In genomic region chr11:79381036-79381435, GRCh38 we compare ENCODE assay signal across 19 cellular contexts.
"Had no signal": no experiment of that assay in that cellular context is flagged by ENCODE, and none has a peak within 500 bp of the region (broad histone marks: within the 10 kb centered on the region; RNA-seq: fewer than 3 reads in every experiment).

No MANE protein-coding gene starts in this region.

- DNase-seq: dorsolateral prefrontal cortex; effector CD4-positive, alpha-beta T cell; foreskin fibroblast; gastrocnemius medialis; head of caudate nucleus; kidney; left colon; left ventricle myocardium superior; lower lobe of right lung; natural killer cell; pancreas; right lobe of liver; small intestine; stimulated activated CD4-positive, alpha-beta T cell treated with anti-CD3 and anti-CD28 coated beads, Interleukin-15, amount 100 ng/mL, for 24 hours; stimulated activated CD4-positive, alpha-beta T cell treated with anti-CD3 and anti-CD28 coated beads, Interleukin-2, amount 100 ng/mL, for 48 hours; stimulated activated naive B cell treated with anti-CD40 and anti-IgM and Interleukin-4, amounts not matched to agents 10 μg/mL and 1 μg/mL and 100 μg/mL, for 72 hours; transverse colon; upper lobe of right lung; uterus had no signal
